ENCODE assay signal across 2 cellular contexts in genomic region chr5:139394123-139394653, GRCh38.
A peak's percentile ranks its signal among the peaks of the same experiment; 100 is the strongest.
TF ChIP-seq lines count a peak whose summit lies in the region.

No MANE protein-coding gene starts in this region.

TF ChIP-seq in H1, 55 proteins besides CTCF, POLR2A, EP300 and RAD21:
- peak; percentile 56 for TF ChIP-seq MAX (IDR thresholded peaks at IDR 0.05)
- peak; percentile 23 for TF ChIP-seq KDM4A (IDR thresholded peaks at IDR 0.05; ENCODE audit: low read depth, low read length, severe bottlenecking)
- TF ChIP-seq SP1 (IDR thresholded peaks at IDR 0.05; ENCODE audit: low read depth, low read length): no peak
- TF ChIP-seq HDAC2 (IDR thresholded peaks at IDR 0.05; ENCODE audit: borderline replicate concordance in 1 of 2, low read depth in 2 of 2, low read length in 2 of 2): no peak
- peak; percentile 56; the same call in 1 of the 2 replicates for TF ChIP-seq E2F6 (IDR thresholded peaks at IDR 0.05)
- TF ChIP-seq NRF1 (IDR thresholded peaks at IDR 0.05; ENCODE audit: low read depth, low read length): 0 out of 2 replicates have a peak, but pooled peaks have one; percentile 23
- peak; percentile 6 for TF ChIP-seq RNF2 (IDR thresholded peaks at IDR 0.05; ENCODE audit: borderline replicate concordance, low read depth, low read length, missing control alignments, poor library complexity, severe bottlenecking)
- peak; percentile 55; the same call in 1 of the 2 replicates for TF ChIP-seq SUZ12 (IDR thresholded peaks at IDR 0.05; ENCODE audit: low read length)

TF ChIP-seq in GM12891, 5 proteins besides CTCF, POLR2A, EP300 and RAD21:
- TF ChIP-seq PAX5 (IDR thresholded peaks at IDR 0.05; ENCODE audit: insufficient read depth, low read length, severe bottlenecking): no peak
- TF ChIP-seq TAF1 (IDR thresholded peaks at IDR 0.05; ENCODE audit: low read depth, low read length): no peak
- TF ChIP-seq SPI1 (IDR thresholded peaks at IDR 0.05; ENCODE audit: low read depth, low read length): no peak
- no peak for TF ChIP-seq POLR2AphosphoS5 (IDR thresholded peaks at IDR 0.05; ENCODE audit: low read depth, low read length)
- no peak for TF ChIP-seq POU2F2 (IDR thresholded peaks at IDR 0.05; ENCODE audit: low read depth, low read length)
TF ChIP-seq in GM12891: peak in this region for 0.
